8 cellular contexts compared by ENCODE assay signal in genomic region chr6:159969204-159969912, GRCh38. TPM values are rescaled to one million over a fixed set of nuclear protein-coding genes. Genes with fewer than 3 reads are reported as not detected.
DNase-seq lines count a peak whose midpoint lies in the region; ATAC-seq lines count a peak whose summit lies in the region.

No MANE protein-coding gene starts in this region.

- under 1% methylated on average over 91 of the region's 91 CpGs for WGBS in thymus

- ATAC-seq in GM19035 (IDR thresholded peaks at IDR 0.05; ENCODE audit: unreplicated experiment) (peak; percentile 41), HG03159 (IDR thresholded peaks at IDR 0.05; ENCODE audit: unreplicated experiment) (peak; percentile 32)

- peaks cover 30% of the 10 kb centered on the region for H3K4me1 ChIP-seq in thymus (ENCODE audit: control insufficient read depth, insufficient read depth, low read length)

- peak overlapping the region; percentile 99 for H3K4me3 ChIP-seq in thymus (ENCODE audit: low read length)

- H3K9me3 ChIP-seq in thymus (ENCODE audit: control insufficient read depth), result no peaks in the 10 kb centered on the region

- H3K27me3 ChIP-seq in thymus (ENCODE audit: control insufficient read depth, insufficient read depth), result no peaks in the 10 kb centered on the region

- H3K36me3 ChIP-seq in thymus (ENCODE audit: control insufficient read depth, insufficient read depth), result no peaks in the 10 kb centered on the region

- peak; percentile 52 for DNase-seq in AG20443 (ENCODE audit: low spot score)
- peak; percentile 26 for DNase-seq in T-helper 9 cell
- peak; percentile 39 to 44 for DNase-seq in lung microvascular endothelial cell (ENCODE audit: low read depth in 2 of 2)
- no peak for DNase-seq in NCI-H2171 (lab: John Stamatoyannopoulos, UW)

- peak overlapping the region; percentile 10 for H3K27ac ChIP-seq in cingulate gyrus (ENCODE audit: low read depth, low read length)
- H3K27ac ChIP-seq in thymus (ENCODE audit: low read depth), result peak overlapping the region; percentile 93

RNA-seq across cellular contexts. Expression of gene IGF2R, which starts 0.5 kb away (rescaled TPM):
- 65.6 and 93.7 TPM in 2 replicates for total RNA-seq in lung microvascular endothelial cell
- polyA plus RNA-seq in thymus, result 16.3 TPM
